In the genomic region with DNA sequence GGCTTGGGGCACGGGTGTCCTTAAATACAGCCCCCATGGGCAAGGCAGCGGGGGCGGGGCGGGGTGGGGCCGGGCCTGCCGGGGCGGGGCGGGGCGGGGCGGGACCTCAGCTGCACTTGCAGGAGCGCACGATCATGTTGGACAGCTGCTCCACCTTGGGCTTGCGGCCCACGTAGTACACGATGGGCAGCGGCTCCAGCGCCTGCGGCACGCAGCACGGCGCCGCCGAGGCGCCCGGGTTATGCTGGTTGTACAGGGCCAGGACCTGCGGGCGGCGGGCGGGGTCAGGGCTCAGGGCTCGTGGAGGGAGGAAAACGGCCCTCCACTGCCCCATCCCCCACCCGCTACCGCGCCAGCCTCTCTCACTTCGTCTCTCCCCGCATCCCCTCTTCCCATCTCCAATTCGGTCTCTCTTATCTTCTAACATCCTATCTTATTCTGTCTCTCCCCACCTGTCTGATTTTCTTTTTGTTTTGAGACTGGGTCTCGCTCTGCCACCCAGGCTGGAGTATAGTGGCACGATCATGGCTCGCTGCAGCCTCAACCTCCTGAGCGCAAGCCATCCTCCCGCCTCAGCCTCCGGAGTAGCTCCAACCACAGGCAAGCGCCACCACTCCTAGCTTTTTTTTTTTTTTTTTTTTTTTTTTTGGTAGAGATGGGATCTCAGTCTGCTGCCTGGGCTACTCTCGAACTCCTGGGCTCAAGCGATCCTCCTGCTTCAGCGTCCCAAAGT, we compare ENCODE assay signal across 17 cellular contexts. TPM values are rescaled to one million over a fixed set of nuclear protein-coding genes. Genes with fewer than 3 reads are reported as not detected.
DNase-seq lines count a peak whose midpoint lies in the region; ATAC-seq and TF ChIP-seq lines count a peak whose summit lies in the region.
"Had no signal": no experiment of that assay in that cellular context is flagged by ENCODE, and none has a peak within 500 bp of the region (broad histone marks: within the 10 kb centered on the region; RNA-seq: fewer than 3 reads in every experiment).

No MANE protein-coding gene starts in this region.

- H3K9me3 ChIP-seq in iPS-20b (ENCODE audit: insufficient read depth, low read depth, low read length) (no peaks in the 10 kb centered on the region), Peyer's patch (no peaks in the 10 kb centered on the region)
- H3K9me3 ChIP-seq: MG63, SJCRH30 had no signal

- H3K4me3 ChIP-seq in iPS-20b (ENCODE audit: low read length) (peak overlapping the region; percentile 57; the same call in 1 of the 2 replicates), Peyer's patch (no peak overlapping the region)
- H3K4me3 ChIP-seq: MG63, SJCRH30 had no signal

- no peaks in the 10 kb centered on the region for H3K36me3 ChIP-seq in iPS-20b (ENCODE audit: insufficient read depth, low read depth, low read length)
- peaks cover 0 to 29% (median 0%) of the 10 kb centered on the region in 3 donors for H3K36me3 ChIP-seq in Peyer's patch

- H3K27me3 ChIP-seq in iPS-20b (ENCODE audit: insufficient read depth, low read length), result peaks cover 23% of the 10 kb centered on the region; the same call in 1 of the 2 replicates
- no peaks in the 10 kb centered on the region for H3K27me3 ChIP-seq in Peyer's patch
- H3K27me3 ChIP-seq: brain microvascular endothelial cell, MG63, SJCRH30 had no signal

- ATAC-seq in left ventricle myocardium superior (no peak), Right ventricle myocardium inferior (no peak)
- ATAC-seq: HCT116 had no signal

- H3K27ac Mint-ChIP-seq in T-helper 2 cell treated with Interferon-gamma antibody and Interleukin-4, amounts not matched to agents 5 μg/mL and 100 μg/mL, for 36 hours, result peak overlapping the region; percentile 52
- H3K27ac Mint-ChIP-seq: mesothelial cell of epicardium had no signal

- H3K4me1 ChIP-seq in iPS-20b (ENCODE audit: insufficient read depth, low read length) (peaks cover 10% of the 10 kb centered on the region), Peyer's patch (peaks cover 2 to 45% (median 28%) of the 10 kb centered on the region in 4 donors)
- H3K4me1 ChIP-seq: SJCRH30 had no signal

- intact Hi-C loops in left ventricle myocardium superior (cut with micrococcal nuclease), result no loop called here
- intact Hi-C loops in Right ventricle myocardium inferior (cut with DNase I), result no loop called here

- peaks cover 50% of the 10 kb centered on the region for H3K4me1 Mint-ChIP-seq in T-helper 2 cell treated with Interferon-gamma antibody and Interleukin-4, amounts not matched to agents 5 μg/mL and 100 μg/mL, for 36 hours (ENCODE audit: low read depth)

- H3K27ac ChIP-seq in iPS-20b (ENCODE audit: low read length) (no peak overlapping the region), Peyer's patch (no peak overlapping the region)
- H3K27ac ChIP-seq: brain microvascular endothelial cell, parathyroid adenoma, SJCRH30 had no signal

- DNase-seq in left ventricle myocardium superior, result peak; percentile 31
- DNase-seq in Right ventricle myocardium inferior (ENCODE audit: missing footprints), result no peak
- no peak for DNase-seq in T-helper 2 cell treated with Interferon-gamma antibody and Interleukin-4, amounts not matched to agents 5 μg/mL and 100 μg/mL, for 36 hours (ENCODE audit: low spot score)
- DNase-seq in HuH-7 (ENCODE audit: low spot score), result no peak
- DNase-seq in Peyer's patch, result no peak
- DNase-seq in DMS79 (lab: John Stamatoyannopoulos, UW), result no peak
- DNase-seq in SHP77 treated with DMSO at 0.1 percent for 48 hours (lab: John Stamatoyannopoulos, UW), result no peak
- DNase-seq: activated gamma-delta T cell treated with Interleukin-2 at 50 U/mL for 16 hours, brain microvascular endothelial cell, MG63, NCI-H2081, SJCRH30, substantia nigra had no signal

- H3K9ac ChIP-seq in iPS-20b (ENCODE audit: low read depth, low read length), result no peak overlapping the region
- H3K9ac ChIP-seq: parathyroid adenoma had no signal

- no peak for TF ChIP-seq CTCF in Peyer's patch (IDR thresholded peaks at IDR 0.05)

- H3K36me3 Mint-ChIP-seq in T-helper 2 cell treated with Interferon-gamma antibody and Interleukin-4, amounts not matched to agents 5 μg/mL and 100 μg/mL, for 36 hours (ENCODE audit: low read depth), result peaks cover 58% of the 10 kb centered on the region

- H3K4me3 Mint-ChIP-seq in T-helper 2 cell treated with Interferon-gamma antibody and Interleukin-4, amounts not matched to agents 5 μg/mL and 100 μg/mL, for 36 hours, result peak overlapping the region; percentile 40
- H3K4me3 Mint-ChIP-seq: mesothelial cell of epicardium had no signal

- H3K27me3 Mint-ChIP-seq in T-helper 2 cell treated with Interferon-gamma antibody and Interleukin-4, amounts not matched to agents 5 μg/mL and 100 μg/mL, for 36 hours (ENCODE audit: low read depth), result no peaks in the 10 kb centered on the region

- no peak for TF ChIP-seq POLR2A in Peyer's patch (IDR thresholded peaks at IDR 0.05)

- no peaks in the 10 kb centered on the region for H3K9me3 Mint-ChIP-seq in T-helper 2 cell treated with Interferon-gamma antibody and Interleukin-4, amounts not matched to agents 5 μg/mL and 100 μg/mL, for 36 hours
- H3K9me3 Mint-ChIP-seq: mesothelial cell of epicardium had no signal

RNA-seq across cellular contexts. Expression of gene CCDC97, which starts 21.1 kb away (rescaled TPM):
- total RNA-seq in left ventricle myocardium superior, result 15.9 TPM
- 14.6 TPM for total RNA-seq in Right ventricle myocardium inferior
- total RNA-seq in Peyer's patch, result 10 to 100 TPM; 17.9 to 33.0 (median 29.6) TPM

RNA-seq across cellular contexts. Expression of gene TGFB1, which starts 22.6 kb away (rescaled TPM):
- 13.2 TPM for total RNA-seq in left ventricle myocardium superior
- 15.0 TPM for total RNA-seq in Right ventricle myocardium inferior
- 10 to 100 TPM in 3 of 4 donors, 1 to 10 TPM in 1; 6.8 to 80.9 (median 22.9) TPM for total RNA-seq in Peyer's patch

RNA-seq across cellular contexts. Expression of gene B9D2, which starts 32.8 kb away (rescaled TPM):
- 3.7 TPM for total RNA-seq in left ventricle myocardium superior
- 3.2 TPM for total RNA-seq in Right ventricle myocardium inferior
- total RNA-seq in Peyer's patch, result 1 to 10 TPM in 3 of 4 donors, not detected in 1; 3.6 to 6.8 (median 3.8) TPM

RNA-seq across cellular contexts. Expression of gene TMEM91, which starts 45.2 kb away (rescaled TPM):
- 3.6 TPM for total RNA-seq in left ventricle myocardium superior
- total RNA-seq in Right ventricle myocardium inferior, result 3.8 TPM
- 10 to 100 TPM in 2 of 4 donors, 1 to 10 TPM in 2; 8.3 to 19.6 (median 11.0) TPM for total RNA-seq in Peyer's patch
